Comparison of ENCODE assay signal across 9 cellular contexts in the genomic region with DNA sequence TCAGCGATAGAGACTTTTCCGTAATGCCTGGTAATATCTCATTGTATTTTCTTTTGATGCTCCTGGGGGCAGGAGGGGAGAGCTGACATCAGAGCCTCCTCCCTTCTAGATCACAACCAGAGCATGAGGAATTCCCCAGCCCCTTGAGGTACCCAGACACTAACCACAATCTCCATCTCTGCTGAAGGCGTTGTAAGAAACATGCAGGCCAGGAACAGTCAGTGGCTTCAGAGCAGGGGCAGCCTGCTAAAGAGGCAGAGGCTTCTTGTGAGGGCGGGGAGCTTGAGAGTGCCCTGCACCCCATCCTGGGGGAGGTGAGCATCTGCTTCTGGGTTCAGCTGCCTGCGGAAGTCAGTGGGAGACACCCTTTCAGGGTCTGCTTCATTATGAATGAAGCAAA. TPM values are rescaled to one million over a fixed set of nuclear protein-coding genes. Genes with fewer than 3 reads are reported as not detected.
DNase-seq lines count a peak whose midpoint lies in the region; ATAC-seq and TF ChIP-seq lines count a peak whose summit lies in the region.
"Had no signal": no experiment of that assay in that cellular context is flagged by ENCODE, and none has a peak within 500 bp of the region (broad histone marks: within the 10 kb centered on the region; RNA-seq: fewer than 3 reads in every experiment).

No MANE protein-coding gene starts in this region.

- peak overlapping the region; percentile 24 for H3K4me3 Mint-ChIP-seq in activated CD4-positive, alpha-beta T cell treated with anti-CD3 and anti-CD28 coated beads, Interleukin-2, amount 10 ng/mL, durations not matched to agents 7 days and 5 days

- no peak for TF ChIP-seq CTCF in upper lobe of right lung (IDR thresholded peaks at IDR 0.05)

- peak overlapping the region; percentile 83 for H3K27ac Mint-ChIP-seq in activated CD4-positive, alpha-beta T cell treated with anti-CD3 and anti-CD28 coated beads, Interleukin-2, amount 10 ng/mL, durations not matched to agents 7 days and 5 days

- no peak overlapping the region for H3K4me3 ChIP-seq in upper lobe of right lung
- H3K4me3 ChIP-seq: upper lobe of left lung had no signal

- no peak overlapping the region for H3K27ac ChIP-seq in upper lobe of right lung
- H3K27ac ChIP-seq: upper lobe of left lung had no signal

- H3K27me3 Mint-ChIP-seq in activated CD4-positive, alpha-beta T cell treated with anti-CD3 and anti-CD28 coated beads, Interleukin-2, amount 10 ng/mL, durations not matched to agents 7 days and 5 days, result no peaks in the 10 kb centered on the region

- H3K4me1 Mint-ChIP-seq in activated CD4-positive, alpha-beta T cell treated with anti-CD3 and anti-CD28 coated beads, Interleukin-2, amount 10 ng/mL, durations not matched to agents 7 days and 5 days, result peaks cover 74% of the 10 kb centered on the region

- POLR2A ChIA-PET in activated CD4-positive, alpha-beta T cell treated with anti-CD3 and anti-CD28 coated beads, Interleukin-2, amount 10 ng/mL, durations not matched to agents 7 days and 5 days (lab: Charles Lee), result no interaction called here

- H3K36me3 ChIP-seq in upper lobe of right lung, result no peaks in the 10 kb centered on the region
- H3K36me3 ChIP-seq: upper lobe of left lung had no signal

- H3K9me3 ChIP-seq in upper lobe of right lung, result no peaks in the 10 kb centered on the region
- H3K9me3 ChIP-seq: upper lobe of left lung had no signal

- DNase-seq in activated gamma-delta T cell treated with Interleukin-2 at 50 U/mL for 16 hours (peak; percentile 49), activated gamma-delta T cell (lab: John Stamatoyannopoulos, UW) (no peak), iris pigment epithelial cell (ENCODE audit: low read depth) (peak; percentile 49), upper lobe of right lung (peak; percentile 43), DMS79 (lab: John Stamatoyannopoulos, UW) (no peak), NCI-H1694 (lab: John Stamatoyannopoulos, UW) (no peak), OCI-M1 (lab: John Stamatoyannopoulos, UW) (no peak)
- DNase-seq in activated CD4-positive, alpha-beta T cell treated with anti-CD3 and anti-CD28 coated beads, Interleukin-2, amount 10 ng/mL, durations not matched to agents 7 days and 5 days, result peak; percentile 60
- DNase-seq: upper lobe of left lung had no signal

- no peaks in the 10 kb centered on the region for H3K27me3 ChIP-seq in upper lobe of right lung
- H3K27me3 ChIP-seq: upper lobe of left lung had no signal

- intact Hi-C loops in upper lobe of right lung (cut with DNase I), result no loop called here

- no peaks in the 10 kb centered on the region for H3K9me3 Mint-ChIP-seq in activated CD4-positive, alpha-beta T cell treated with anti-CD3 and anti-CD28 coated beads, Interleukin-2, amount 10 ng/mL, durations not matched to agents 7 days and 5 days

- ATAC-seq in upper lobe of right lung, result no peak

- H3K4me1 ChIP-seq in upper lobe of right lung, result peaks cover 74% of the 10 kb centered on the region

- peaks cover 2% of the 10 kb centered on the region for H3K36me3 Mint-ChIP-seq in activated CD4-positive, alpha-beta T cell treated with anti-CD3 and anti-CD28 coated beads, Interleukin-2, amount 10 ng/mL, durations not matched to agents 7 days and 5 days (ENCODE audit: low read depth)

- CTCF ChIA-PET in activated CD4-positive, alpha-beta T cell treated with anti-CD3 and anti-CD28 coated beads, Interleukin-2, amount 10 ng/mL, durations not matched to agents 7 days and 5 days (lab: Charles Lee), result interaction anchor here (0.7 to 2.6 kb wide), 7 partner anchors 9 to 224 kb away, joined by 3 to 8 read pairs (median 3); no protein-coding TSS in a partner anchor

RNA-seq across cellular contexts. Expression of gene MAPKAPK2, which starts 18.9 kb away (rescaled TPM):
- 10 to 100 TPM; 55.5 to 57.4 TPM for total RNA-seq in activated CD4-positive, alpha-beta T cell treated with anti-CD3 and anti-CD28 coated beads, Interleukin-2, amount 10 ng/mL, durations not matched to agents 7 days and 5 days
- 92.3 TPM for total RNA-seq in upper lobe of right lung

Comparison
In these comparisons a context has a peak if more than half of its experiments do, and no peak if none do; other contexts are left out.
1. DNase-seq: peak in activated gamma-delta T cell treated with Interleukin-2 at 50 U/mL for 16 hours (single experiment), activated CD4-positive, alpha-beta T cell treated with anti-CD3 and anti-CD28 coated beads, Interleukin-2, amount 10 ng/mL, durations not matched to agents 7 days and 5 days (single experiment), iris pigment epithelial cell (single experiment) and upper lobe of right lung (single experiment); none in activated gamma-delta T cell (single experiment), DMS79 (single experiment), NCI-H1694 (single experiment) and OCI-M1 (single experiment).